ENCODE assay signal across 11 cellular contexts in the genomic region with DNA sequence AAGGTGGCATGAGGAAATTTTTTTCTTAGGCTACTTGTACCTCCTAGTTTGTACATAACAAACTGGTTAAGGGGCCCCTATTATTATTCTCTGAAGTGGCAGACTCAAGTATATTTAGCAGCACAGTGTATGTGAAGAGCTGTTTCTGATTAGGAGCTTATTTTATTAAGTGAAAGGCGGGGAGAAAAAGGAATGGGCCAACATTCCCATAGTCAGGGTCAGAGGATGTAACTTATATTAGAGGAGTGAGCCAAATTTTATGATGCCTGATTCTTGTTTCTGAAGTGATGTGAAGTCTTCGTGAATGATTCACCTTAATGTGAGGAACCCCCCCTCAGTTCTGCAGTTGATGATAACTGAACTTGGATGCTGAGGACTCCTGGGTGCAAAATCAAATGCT. TPM values are rescaled to one million over a fixed set of nuclear protein-coding genes. Genes with fewer than 3 reads are reported as not detected.
A peak's percentile ranks its signal among the peaks of the same experiment; 100 is the strongest.
DNase-seq lines count a peak whose midpoint lies in the region; ATAC-seq and TF ChIP-seq lines count a peak whose summit lies in the region.
"Had no signal": no experiment of that assay in that cellular context is flagged by ENCODE, and none has a peak within 500 bp of the region (broad histone marks: within the 10 kb centered on the region; RNA-seq: fewer than 3 reads in every experiment).

No MANE protein-coding gene starts in this region.

- TF ChIP-seq POLR2A in NB4 (IDR thresholded peaks at IDR 0.05; ENCODE audit: extremely low read depth, insufficient read length) = no peak

- H3K4me3 Mint-ChIP-seq in CD8-positive, alpha-beta T cell = peak overlapping the region; percentile 91
- peak overlapping the region; percentile 88 to 95 for H3K4me3 Mint-ChIP-seq in effector memory CD8-positive, alpha-beta T cell
- peak overlapping the region; percentile 92 for H3K4me3 Mint-ChIP-seq in neural crest cell

- peaks cover 63% of the 10 kb centered on the region for H3K4me1 Mint-ChIP-seq in CD8-positive, alpha-beta T cell (ENCODE audit: low read depth)
- H3K4me1 Mint-ChIP-seq in effector memory CD8-positive, alpha-beta T cell (ENCODE audit: low read depth in 2 of 2) = peaks cover 48 to 60% of the 10 kb centered on the region in 2 donors
- H3K4me1 Mint-ChIP-seq in neural crest cell = peaks cover 17% of the 10 kb centered on the region

- CTCF ChIA-PET in CD8-positive, alpha-beta T cell (lab: Charles Lee) = interaction anchor here (0.7 to 2.5 kb wide), 18 partner anchors 12 to 235 kb away, joined by 3 to 16 read pairs (median 6); no protein-coding TSS in a partner anchor

- H3K36me3 Mint-ChIP-seq in CD8-positive, alpha-beta T cell = peaks cover 36% of the 10 kb centered on the region
- H3K36me3 Mint-ChIP-seq in effector memory CD8-positive, alpha-beta T cell (ENCODE audit: insufficient read depth) = peaks cover 74% of the 10 kb centered on the region
- H3K36me3 Mint-ChIP-seq in neural crest cell (ENCODE audit: low read depth) = no peaks in the 10 kb centered on the region

- peak overlapping the region; percentile 84 for H3K4me3 ChIP-seq in CD8-positive, alpha-beta T cell (ENCODE audit: low read depth, low read length)
- H3K4me3 ChIP-seq in NB4 (ENCODE audit: low read depth, low read length) = peak overlapping the region; percentile 42
- H3K4me3 ChIP-seq: lung had no signal

- no peaks in the 10 kb centered on the region for H3K27me3 Mint-ChIP-seq in CD8-positive, alpha-beta T cell (ENCODE audit: low read depth)
- H3K27me3 Mint-ChIP-seq in effector memory CD8-positive, alpha-beta T cell = no peaks in the 10 kb centered on the region
- peaks cover 4% of the 10 kb centered on the region for H3K27me3 Mint-ChIP-seq in neural crest cell (ENCODE audit: low read depth)

- no peaks in the 10 kb centered on the region for H3K27me3 ChIP-seq in CD8-positive, alpha-beta T cell (ENCODE audit: insufficient read depth, low read length)
- H3K27me3 ChIP-seq: gastrocnemius medialis had no signal

- DNase-seq in CD8-positive, alpha-beta T cell = no peak
- DNase-seq in NB4 (ENCODE audit: low read depth) (no peak), neural crest cell (ENCODE audit: low read depth, low spot score) (no peak), DMS 273 treated with DMSO at 0.1 percent for 48 hours (lab: John Stamatoyannopoulos, UW) (no peak), SHP77 treated with DMSO at 0.1 percent for 48 hours (lab: John Stamatoyannopoulos, UW) (no peak)
- no peak for DNase-seq in effector memory CD8-positive, alpha-beta T cell
- DNase-seq: DMS79, gastrocnemius medialis, NCI-H1105 had no signal

- intact Hi-C loops in CD8-positive, alpha-beta T cell (cut with DNase I, micrococcal nuclease) = loop anchor here (1.0 to 10.0 kb wide), 9 partner anchors 8 to 733 kb away; a partner anchor contains a TSS

- no peak for ATAC-seq in CD8-positive, alpha-beta T cell
- no peak for ATAC-seq in effector memory CD8-positive, alpha-beta T cell (replicated peaks)
- no peak for ATAC-seq in GM19397 (IDR thresholded peaks at IDR 0.05; ENCODE audit: unreplicated experiment)
- ATAC-seq: gastrocnemius medialis had no signal

- peaks cover 54% of the 10 kb centered on the region for H3K4me1 ChIP-seq in CD8-positive, alpha-beta T cell (ENCODE audit: insufficient read depth, low read length)

- POLR2A ChIA-PET in CD8-positive, alpha-beta T cell (lab: Charles Lee) = interaction anchor here (0.9 to 4.3 kb wide), 24 partner anchors 9 to 237 kb away, joined by 3 to 41 read pairs (median 8); a partner anchor contains a TSS

- H3K27ac Mint-ChIP-seq in CD8-positive, alpha-beta T cell = peak overlapping the region; percentile 98
- H3K27ac Mint-ChIP-seq in effector memory CD8-positive, alpha-beta T cell = peak overlapping the region; percentile 99
- no peak overlapping the region for H3K27ac Mint-ChIP-seq in neural crest cell (ENCODE audit: unreplicated experiment)

- H3K27ac ChIP-seq in CD8-positive, alpha-beta T cell (ENCODE audit: low read depth, low read length) = peak overlapping the region; percentile 94

- H3K9me3 Mint-ChIP-seq in CD8-positive, alpha-beta T cell = no peaks in the 10 kb centered on the region
- no peaks in the 10 kb centered on the region for H3K9me3 Mint-ChIP-seq in effector memory CD8-positive, alpha-beta T cell
- no peaks in the 10 kb centered on the region for H3K9me3 Mint-ChIP-seq in neural crest cell

- no peaks in the 10 kb centered on the region for H3K9me3 ChIP-seq in CD8-positive, alpha-beta T cell (ENCODE audit: low read length)
- H3K9me3 ChIP-seq: gastrocnemius medialis had no signal

- H3K36me3 ChIP-seq in CD8-positive, alpha-beta T cell (ENCODE audit: insufficient read depth, low read length) = no peaks in the 10 kb centered on the region
- H3K36me3 ChIP-seq: gastrocnemius medialis had no signal

- no peak for TF ChIP-seq CTCF in CD8-positive, alpha-beta T cell (IDR thresholded peaks at IDR 0.05)
- TF ChIP-seq CTCF in NB4 (IDR thresholded peaks at IDR 0.05; ENCODE audit: low read depth, low read length) (no peak), neural crest cell (conservative IDR thresholded peaks at IDR 0.05) (no peak)

RNA-seq across cellular contexts. Expression of a gene that starts 2.8 kb away (rescaled TPM):
- total RNA-seq in CD8-positive, alpha-beta T cell = 100 to 1,000 TPM; 231 to 234 TPM
- 8.6 and 9.3 TPM in 2 replicates for total RNA-seq in neural crest cell

Comparison
In these comparisons a context has a peak if more than half of its experiments do, and no peak if none do; other contexts are left out.
1. RNA of a gene that starts 2.8 kb away (total RNA-seq): 231 to 234 TPM in CD8-positive, alpha-beta T cell; 8.6 to 9.3 TPM in neural crest cell; every median in the first group is over 10 times any median in the second.
2. Peak in every context shown above with its lines, with median percentiles within 50 percentile points of each other: H3K4me3 Mint-ChIP-seq.